1 cellular context compared by ENCODE assay signal in genomic region chr12:121748571-121749265, GRCh38.
A peak's percentile ranks its signal among the peaks of the same experiment; 100 is the strongest.
TF ChIP-seq lines count a peak whose summit lies in the region.

No MANE protein-coding gene starts in this region.

TF ChIP-seq in SK-N-SH, 30 proteins besides CTCF, POLR2A, EP300 and RAD21:
- TF ChIP-seq USF1 (IDR thresholded peaks at IDR 0.05; ENCODE audit: borderline replicate concordance, low read depth) (no peak), GATA2 (CRISPR knock-in tag; IDR thresholded peaks at IDR 0.05) (no peak), YY1 (IDR thresholded peaks at IDR 0.05; ENCODE audit: low read depth) (no peak), SMC3 (IDR thresholded peaks at IDR 0.05; ENCODE audit: low read depth, low read length) (no peak), TEAD4 (IDR thresholded peaks at IDR 0.05; ENCODE audit: borderline replicate concordance, insufficient read depth) (no peak), FOSL2 (IDR thresholded peaks at IDR 0.05; ENCODE audit: borderline replicate concordance, low read depth) (peak; percentile 68), RXRA (IDR thresholded peaks at IDR 0.05; ENCODE audit: borderline replicate concordance, low read depth) (no peak; the same call in 1 of the 2 replicates), RCOR1 (IDR thresholded peaks at IDR 0.05; ENCODE audit: low read length) (no peak), GABPA (IDR thresholded peaks at IDR 0.05; ENCODE audit: low read depth) (no peak), SIN3A (IDR thresholded peaks at IDR 0.05; ENCODE audit: borderline replicate concordance, low read depth, low read length) (0 out of 2 replicates have a peak, but pooled peaks have one; percentile 14), ELF1 (IDR thresholded peaks at IDR 0.05) (no peak)
- TF ChIP-seq, protein P1, sequence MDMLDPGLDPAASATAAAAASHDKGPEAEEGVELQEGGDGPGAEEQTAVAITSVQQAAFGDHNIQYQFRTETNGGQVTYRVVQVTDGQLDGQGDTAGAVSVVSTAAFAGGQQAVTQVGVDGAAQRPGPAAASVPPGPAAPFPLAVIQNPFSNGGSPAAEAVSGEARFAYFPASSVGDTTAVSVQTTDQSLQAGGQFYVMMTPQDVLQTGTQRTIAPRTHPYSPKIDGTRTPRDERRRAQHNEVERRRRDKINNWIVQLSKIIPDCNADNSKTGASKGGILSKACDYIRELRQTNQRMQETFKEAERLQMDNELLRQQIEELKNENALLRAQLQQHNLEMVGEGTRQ (IDR thresholded peaks at IDR 0.05; ENCODE audit: borderline replicate concordance, low read depth, low read length): no peak
- TF ChIP-seq, protein P2, sequence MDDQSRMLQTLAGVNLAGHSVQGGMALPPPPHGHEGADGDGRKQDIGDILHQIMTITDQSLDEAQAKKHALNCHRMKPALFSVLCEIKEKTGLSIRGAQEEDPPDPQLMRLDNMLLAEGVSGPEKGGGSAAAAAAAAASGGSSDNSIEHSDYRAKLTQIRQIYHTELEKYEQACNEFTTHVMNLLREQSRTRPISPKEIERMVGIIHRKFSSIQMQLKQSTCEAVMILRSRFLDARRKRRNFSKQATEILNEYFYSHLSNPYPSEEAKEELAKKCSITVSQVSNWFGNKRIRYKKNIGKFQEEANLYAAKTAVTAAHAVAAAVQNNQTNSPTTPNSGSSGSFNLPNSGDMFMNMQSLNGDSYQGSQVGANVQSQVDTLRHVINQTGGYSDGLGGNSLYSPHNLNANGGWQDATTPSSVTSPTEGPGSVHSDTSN (IDR thresholded peaks at IDR 0.05): no peak
- TF ChIP-seq, protein P3, sequence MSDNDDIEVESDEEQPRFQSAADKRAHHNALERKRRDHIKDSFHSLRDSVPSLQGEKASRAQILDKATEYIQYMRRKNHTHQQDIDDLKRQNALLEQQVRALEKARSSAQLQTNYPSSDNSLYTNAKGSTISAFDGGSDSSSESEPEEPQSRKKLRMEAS (IDR thresholded peaks at IDR 0.05; ENCODE audit: low read depth): peak; percentile 68; the same call in 1 of the 2 replicates
